ENCODE assay signal across 25 cellular contexts in genomic region chr15:42719051-42719450, GRCh38. TPM values are rescaled to one million over a fixed set of nuclear protein-coding genes. Genes with fewer than 3 reads are reported as not detected.
DNase-seq lines count a peak whose midpoint lies in the region; ATAC-seq lines count a peak whose summit lies in the region.
"Had no signal": no experiment of that assay in that cellular context is flagged by ENCODE, and none has a peak within 500 bp of the region (broad histone marks: within the 10 kb centered on the region; RNA-seq: fewer than 3 reads in every experiment).

No MANE protein-coding gene starts in this region.

- intact Hi-C loops in activated naive CD4-positive, alpha-beta T cell treated with anti-CD3 and anti-CD28 coated beads for 36 hours (cut with micrococcal nuclease): no loop called here

- CTCF ChIA-PET in activated naive CD4-positive, alpha-beta T cell treated with anti-CD3 and anti-CD28 coated beads for 36 hours (lab: Charles Lee): interaction anchor here (1.6 kb wide), 1 partner anchor 207 kb away, joined by 5 read pairs; no protein-coding TSS in a partner anchor

- H3K4me1 Mint-ChIP-seq in activated naive CD4-positive, alpha-beta T cell treated with anti-CD3 and anti-CD28 coated beads for 36 hours (ENCODE audit: low read depth): no peaks in the 10 kb centered on the region
- peaks cover 3% of the 10 kb centered on the region for H3K4me1 Mint-ChIP-seq in T-helper 17 cell
- H3K4me1 Mint-ChIP-seq: CD4-positive, alpha-beta memory T cell had no signal

- H3K27me3 Mint-ChIP-seq in activated naive CD4-positive, alpha-beta T cell treated with anti-CD3 and anti-CD28 coated beads for 36 hours (ENCODE audit: low read depth): no peaks in the 10 kb centered on the region
- no peaks in the 10 kb centered on the region for H3K27me3 Mint-ChIP-seq in T-helper 17 cell
- H3K27me3 Mint-ChIP-seq: CD4-positive, alpha-beta memory T cell had no signal

- peaks cover 0 to 6% of the 10 kb centered on the region in 2 donors for H3K36me3 Mint-ChIP-seq in activated naive CD4-positive, alpha-beta T cell treated with anti-CD3 and anti-CD28 coated beads, Interleukin-2, amount 50 U/mL, for 72 hours
- H3K36me3 Mint-ChIP-seq in activated naive CD4-positive, alpha-beta T cell treated with anti-CD3 and anti-CD28 coated beads for 36 hours (ENCODE audit: low read depth): peaks cover 1% of the 10 kb centered on the region
- peaks cover 6% of the 10 kb centered on the region for H3K36me3 Mint-ChIP-seq in T-helper 17 cell (ENCODE audit: low read depth)

- peak overlapping the region; percentile 40 to 46 for H3K27ac Mint-ChIP-seq in activated naive CD4-positive, alpha-beta T cell treated with anti-CD3 and anti-CD28 coated beads, Interleukin-2, amount 50 U/mL, for 72 hours
- no peak overlapping the region for H3K27ac Mint-ChIP-seq in activated naive CD4-positive, alpha-beta T cell treated with anti-CD3 and anti-CD28 coated beads for 36 hours
- H3K27ac Mint-ChIP-seq in T-helper 17 cell: peak overlapping the region; percentile 19

- H3K9me3 ChIP-seq in T-helper 17 cell (ENCODE audit: control insufficient read depth, low read length, poor library complexity, severe bottlenecking): no peaks in the 10 kb centered on the region
- H3K9me3 ChIP-seq: BLaER1 treated with 17β-estradiol and CSF1 and Interleukin-3, amounts not matched to agents 10 nM and 100 nM; SK-N-SH had no signal

- no peak for ATAC-seq in activated naive CD4-positive, alpha-beta T cell treated with anti-CD3 and anti-CD28 coated beads, Interleukin-2, amount 50 U/mL, for 72 hours
- ATAC-seq in T-helper 17 cell: no peak
- no peak for ATAC-seq in HG02973 (IDR thresholded peaks at IDR 0.05; ENCODE audit: unreplicated experiment)
- ATAC-seq in GM18517 (IDR thresholded peaks at IDR 0.05; ENCODE audit: unreplicated experiment): no peak

- no peaks in the 10 kb centered on the region for H3K9me3 Mint-ChIP-seq in activated naive CD4-positive, alpha-beta T cell treated with anti-CD3 and anti-CD28 coated beads, Interleukin-2, amount 50 U/mL, for 72 hours
- no peaks in the 10 kb centered on the region for H3K9me3 Mint-ChIP-seq in activated naive CD4-positive, alpha-beta T cell treated with anti-CD3 and anti-CD28 coated beads for 36 hours
- H3K9me3 Mint-ChIP-seq: CD4-positive, alpha-beta memory T cell had no signal

- DNase-seq in activated naive CD4-positive, alpha-beta T cell treated with anti-CD3 and anti-CD28 coated beads, Interleukin-2, amount 50 U/mL, for 72 hours (ENCODE audit: low spot score in 2 of 2): no peak
- DNase-seq in activated naive CD4-positive, alpha-beta T cell treated with anti-CD3 and anti-CD28 coated beads for 36 hours: no peak
- DNase-seq in T-helper 17 cell: no peak
- peak; percentile 15 for DNase-seq in kidney tubule cell (ENCODE audit: low spot score)
- no peak for DNase-seq in hypothalamus (lab: John Stamatoyannopoulos, UW)
- DNase-seq in activated CD4-positive, alpha-beta T cell treated with anti-CD3 and anti-CD28 coated beads, Interleukin-2, amount 50 U/mL, for 4 hours: no peak
- DNase-seq: ACHN; Calu3; CD4-positive, alpha-beta memory T cell; DMS153; GDM1; H7; MM.1S; NCI-H1092; NCI-H1436; NCI-H187 treated with DMSO at 0.1 percent for 48 hours; NCI-H2107; NCI-H446 treated with DMSO at 0.1 percent for 48 hours; NCI-H526 treated with DMSO at 0.1 percent for 48 hours; RPMI8226; SHP77 treated with DMSO at 0.1 percent for 48 hours; SK-N-SH had no signal

- H3K4me3 Mint-ChIP-seq in activated naive CD4-positive, alpha-beta T cell treated with anti-CD3 and anti-CD28 coated beads for 36 hours: no peak overlapping the region
- no peak overlapping the region for H3K4me3 Mint-ChIP-seq in T-helper 17 cell
- H3K4me3 Mint-ChIP-seq: CD4-positive, alpha-beta memory T cell had no signal

RNA-seq across cellular contexts. Expression of gene CDAN1, which starts 17.9 kb away (rescaled TPM):
- 10 to 100 TPM; 17.5 to 27.0 TPM for total RNA-seq in activated naive CD4-positive, alpha-beta T cell treated with anti-CD3 and anti-CD28 coated beads, Interleukin-2, amount 50 U/mL, for 72 hours
- total RNA-seq in activated naive CD4-positive, alpha-beta T cell treated with anti-CD3 and anti-CD28 coated beads for 36 hours: 10 to 100 TPM; 19.9 to 21.9 TPM
- total RNA-seq in T-helper 17 cell: 10 to 100 TPM; 18.2 to 19.4 TPM
